ENCODE assay signal across 1 cellular context in the genomic region with DNA sequence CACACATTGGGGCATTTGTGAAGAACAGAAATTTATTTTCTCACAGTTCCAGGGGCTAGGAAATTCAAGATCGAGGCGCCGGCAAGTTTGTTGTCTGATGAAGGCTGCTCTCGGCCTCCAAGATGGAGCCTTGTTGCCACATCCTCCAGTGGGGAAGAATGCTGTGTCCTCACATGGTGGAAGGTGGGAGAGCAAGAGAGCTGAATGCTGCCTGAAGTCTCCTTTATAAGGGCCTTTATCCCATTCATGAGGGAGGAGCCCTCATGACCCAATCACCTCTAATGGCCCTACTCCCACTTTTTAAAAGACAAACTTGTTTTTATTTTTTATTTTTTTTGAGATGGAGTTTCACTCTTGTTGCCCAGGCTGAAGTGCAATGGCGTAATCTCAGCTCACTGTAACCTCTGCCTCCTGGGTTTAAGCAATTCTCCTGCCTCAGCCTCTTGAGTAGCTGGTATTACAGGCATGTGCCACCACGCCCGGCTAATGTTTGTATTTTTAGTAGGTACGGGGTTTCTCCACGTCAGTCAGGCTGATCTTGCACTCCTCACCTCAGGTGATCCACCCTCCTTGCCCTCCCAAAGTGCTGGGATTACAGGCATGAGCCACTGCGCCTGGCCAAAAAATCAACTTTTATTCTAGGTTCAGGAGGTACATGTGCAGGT.
TF ChIP-seq lines count a peak whose summit lies in the region.
"Not testable (repeated sequence)": the region's sequence is repeated elsewhere in the genome, so short reads cannot be mapped to it uniquely, and the experiment has no call there.

No MANE protein-coding gene starts in this region.

TF ChIP-seq in A549, 52 proteins besides CTCF, POLR2A, EP300 and RAD21:
- TF ChIP-seq CEBPB (IDR thresholded peaks at IDR 0.05): peak; percentile 78 to 81
- peak; percentile 82; the same call in 1 of the 2 replicates for TF ChIP-seq HOXB5 (CRISPR knock-in tag; IDR thresholded peaks at IDR 0.05)
- TF ChIP-seq, protein P1, sequence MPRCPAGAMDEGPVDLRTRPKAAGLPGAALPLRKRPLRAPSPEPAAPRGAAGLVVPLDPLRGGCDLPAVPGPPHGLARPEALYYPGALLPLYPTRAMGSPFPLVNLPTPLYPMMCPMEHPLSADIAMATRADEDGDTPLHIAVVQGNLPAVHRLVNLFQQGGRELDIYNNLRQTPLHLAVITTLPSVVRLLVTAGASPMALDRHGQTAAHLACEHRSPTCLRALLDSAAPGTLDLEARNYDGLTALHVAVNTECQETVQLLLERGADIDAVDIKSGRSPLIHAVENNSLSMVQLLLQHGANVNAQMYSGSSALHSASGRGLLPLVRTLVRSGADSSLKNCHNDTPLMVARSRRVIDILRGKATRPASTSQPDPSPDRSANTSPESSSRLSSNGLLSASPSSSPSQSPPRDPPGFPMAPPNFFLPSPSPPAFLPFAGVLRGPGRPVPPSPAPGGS (IDR thresholded peaks at IDR 0.05): 0 out of 3 replicates have a peak, but pooled peaks have one; percentile 41
- peak; percentile 44 for TF ChIP-seq MAFK (IDR thresholded peaks at IDR 0.05; ENCODE audit: partially characterized antibody)
- TF ChIP-seq, protein P2, sequence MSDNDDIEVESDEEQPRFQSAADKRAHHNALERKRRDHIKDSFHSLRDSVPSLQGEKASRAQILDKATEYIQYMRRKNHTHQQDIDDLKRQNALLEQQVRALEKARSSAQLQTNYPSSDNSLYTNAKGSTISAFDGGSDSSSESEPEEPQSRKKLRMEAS (IDR thresholded peaks at IDR 0.05): peak; percentile 24; the same call in 1 of the 2 replicates
- TF ChIP-seq, protein P3, sequence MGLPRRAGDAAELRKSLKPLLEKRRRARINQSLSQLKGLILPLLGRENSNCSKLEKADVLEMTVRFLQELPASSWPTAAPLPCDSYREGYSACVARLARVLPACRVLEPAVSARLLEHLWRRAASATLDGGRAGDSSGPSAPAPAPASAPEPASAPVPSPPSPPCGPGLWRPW (IDR thresholded peaks at IDR 0.05): 0 out of 2 replicates have a peak, but pooled peaks have one; percentile 26
- TF ChIP-seq, protein P4, sequence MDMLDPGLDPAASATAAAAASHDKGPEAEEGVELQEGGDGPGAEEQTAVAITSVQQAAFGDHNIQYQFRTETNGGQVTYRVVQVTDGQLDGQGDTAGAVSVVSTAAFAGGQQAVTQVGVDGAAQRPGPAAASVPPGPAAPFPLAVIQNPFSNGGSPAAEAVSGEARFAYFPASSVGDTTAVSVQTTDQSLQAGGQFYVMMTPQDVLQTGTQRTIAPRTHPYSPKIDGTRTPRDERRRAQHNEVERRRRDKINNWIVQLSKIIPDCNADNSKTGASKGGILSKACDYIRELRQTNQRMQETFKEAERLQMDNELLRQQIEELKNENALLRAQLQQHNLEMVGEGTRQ (IDR thresholded peaks at IDR 0.05): 0 out of 2 replicates have a peak, but pooled peaks have one; percentile 19
- peak in 1 of 2 experiments; percentile 20; a peak in 1 of 5 replicates for TF ChIP-seq JUN (IDR thresholded peaks at IDR 0.05)
- TF ChIP-seq HOXB13 (CRISPR knock-in tag; IDR thresholded peaks at IDR 0.05; ENCODE audit: low read depth): peak; percentile 86; the same call in 1 of the 2 replicates
- TF ChIP-seq FOSL2 (IDR thresholded peaks at IDR 0.05): not testable (repeated sequence)
- peak; percentile 42 for TF ChIP-seq FOSL2 (CRISPR knock-in tag; IDR thresholded peaks at IDR 0.05)
- TF ChIP-seq RARB (CRISPR knock-in tag; IDR thresholded peaks at IDR 0.05): peak; percentile 21
- peak; percentile 59; the same call in 1 of the 2 replicates for TF ChIP-seq GATA3 (IDR thresholded peaks at IDR 0.05; ENCODE audit: borderline replicate concordance)
